ENCODE assay signal across 9 cellular contexts in the genomic region with DNA sequence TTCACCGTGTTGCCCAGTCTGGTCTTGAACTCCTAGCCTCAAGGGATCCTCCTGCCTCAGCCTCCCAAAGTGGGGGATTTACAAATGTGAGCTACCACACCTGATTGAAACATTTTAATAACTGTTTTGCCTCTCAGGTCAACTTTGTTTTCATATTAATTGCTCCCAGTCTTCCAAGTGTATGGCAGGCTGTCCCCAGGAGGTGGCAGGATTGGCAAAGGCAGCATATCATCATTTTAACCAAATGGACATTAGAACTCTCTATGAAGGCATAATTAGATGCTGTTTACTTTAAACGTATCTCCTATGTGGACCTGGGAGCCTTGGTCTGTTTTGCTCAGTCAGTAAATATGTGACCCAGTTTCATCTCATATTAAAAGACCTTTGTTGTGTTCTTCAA. TPM values are rescaled to one million over a fixed set of nuclear protein-coding genes. Genes with fewer than 3 reads are reported as not detected.
DNase-seq lines count a peak whose midpoint lies in the region; ATAC-seq and TF ChIP-seq lines count a peak whose summit lies in the region.
"Had no signal": no experiment of that assay in that cellular context is flagged by ENCODE, and none has a peak within 500 bp of the region (broad histone marks: within the 10 kb centered on the region; RNA-seq: fewer than 3 reads in every experiment).

No MANE protein-coding gene starts in this region.

- H3K36me3 ChIP-seq in A673 (ENCODE audit: insufficient read depth, low read length, poor library complexity, severe bottlenecking) (peaks cover 36% of the 10 kb centered on the region), OCI-LY3 (replicated peaks; ENCODE audit: low read depth, low read length) (peaks cover 66% of the 10 kb centered on the region), Peyer's patch (peaks cover 0 to 100% (median 2%) of the 10 kb centered on the region in 3 donors)

- H3K36me3 Mint-ChIP-seq in glutamatergic neuron (ENCODE audit: unreplicated experiment) = peaks cover 10% of the 10 kb centered on the region

- ATAC-seq in HG03095 (IDR thresholded peaks at IDR 0.05; ENCODE audit: unreplicated experiment) (no peak), left colon (no peak)

- H3K27me3 ChIP-seq in A673 (replicated peaks; ENCODE audit: insufficient read depth, low read depth, low read length, poor library complexity) (no peaks in the 10 kb centered on the region), OCI-LY3 (ENCODE audit: low read depth, low read length) (no peaks in the 10 kb centered on the region), Peyer's patch (no peaks in the 10 kb centered on the region)

- H3K4me1 ChIP-seq in A673 (ENCODE audit: insufficient read depth, low read length, poor library complexity, severe bottlenecking) = no peaks in the 10 kb centered on the region
- no peaks in the 10 kb centered on the region for H3K4me1 ChIP-seq in OCI-LY3 (ENCODE audit: low read length)
- H3K4me1 ChIP-seq in Peyer's patch = no peaks in the 10 kb centered on the region

- DNase-seq in A673 (ENCODE audit: low spot score) = peak; percentile 37
- DNase-seq in epithelial cell of proximal tubule (ENCODE audit: low read depth) = no peak
- DNase-seq in glutamatergic neuron = no peak
- DNase-seq in Peyer's patch = no peak
- no peak for DNase-seq in left colon
- DNase-seq: activated CD4-positive, alpha-beta T cell treated with anti-CD3 and anti-CD28 coated beads for 1 hour had no signal

- H3K27ac Mint-ChIP-seq in glutamatergic neuron (ENCODE audit: unreplicated experiment) = no peak overlapping the region

- TF ChIP-seq POLR2A in Peyer's patch (IDR thresholded peaks at IDR 0.05) = no peak

- H3K4me2 ChIP-seq in OCI-LY3 (ENCODE audit: low read length) = no peak overlapping the region

- H3K4me1 Mint-ChIP-seq in glutamatergic neuron (ENCODE audit: low read depth, unreplicated experiment) = no peaks in the 10 kb centered on the region

- H2AFZ ChIP-seq in OCI-LY3 (ENCODE audit: low read depth, low read length) = no peak overlapping the region

- CTCF ChIA-PET in A673 (lab: Charles Lee) = no interaction called here

- no peaks in the 10 kb centered on the region for H3K79me2 ChIP-seq in OCI-LY3 (ENCODE audit: low read length)

- H3K9me3 ChIP-seq in A673 (ENCODE audit: low read depth, low read length, poor library complexity, severe bottlenecking) (no peaks in the 10 kb centered on the region), OCI-LY3 (ENCODE audit: insufficient read depth, low read length) (no peaks in the 10 kb centered on the region), Peyer's patch (no peaks in the 10 kb centered on the region)

- POLR2A ChIA-PET in A673 (lab: Charles Lee; ENCODE audit: low non-redundant PET) = no interaction called here

- H3K27ac ChIP-seq in A673 (ENCODE audit: low read depth, low read length, poor library complexity, severe bottlenecking) (peak overlapping the region; percentile 8), OCI-LY3 (ENCODE audit: low read length) (no peak overlapping the region), Peyer's patch (no peak overlapping the region)

- intact Hi-C loops in A673 (cut with micrococcal nuclease; ENCODE audit: unreplicated experiment) = no loop called here
- intact Hi-C loops in left colon (cut with DNase I, micrococcal nuclease) = no loop called here

- H3K4me3 Mint-ChIP-seq in glutamatergic neuron (ENCODE audit: unreplicated experiment) = no peak overlapping the region

- H3K9ac ChIP-seq in OCI-LY3 (ENCODE audit: low read length) = no peak overlapping the region

- no TSS peak for BruUV-seq in A673 (replicated peaks; lab: Mats Ljungman, UMichigan)

- peaks cover 2% of the 10 kb centered on the region for H3K27me3 Mint-ChIP-seq in glutamatergic neuron (ENCODE audit: unreplicated experiment)

- H3K9me3 Mint-ChIP-seq in glutamatergic neuron (ENCODE audit: unreplicated experiment) = peaks cover 5% of the 10 kb centered on the region

- no peak overlapping the region for H3K4me3 ChIP-seq in A673 (ENCODE audit: low read depth, low read length, poor library complexity, severe bottlenecking)
- no peak overlapping the region for H3K4me3 ChIP-seq in OCI-LY3 (ENCODE audit: low read length)
- no peak overlapping the region for H3K4me3 ChIP-seq in epithelial cell of proximal tubule (ENCODE audit: low read depth, low read length)
- no peak overlapping the region for H3K4me3 ChIP-seq in Peyer's patch

- TF ChIP-seq CTCF in A673 (conservative IDR thresholded peaks at IDR 0.05; ENCODE audit: low read depth, low read length) = peak; percentile 63
- TF ChIP-seq CTCF in GM12872 (IDR thresholded peaks at IDR 0.05; ENCODE audit: insufficient read depth, low read depth, low read length) = 0 out of 3 replicates have a peak, but pooled peaks have one; percentile 20
- TF ChIP-seq CTCF in OCI-LY3 (IDR thresholded peaks at IDR 0.05; ENCODE audit: low read depth, low read length) = peak; percentile 43
- TF ChIP-seq CTCF in epithelial cell of proximal tubule (conservative IDR thresholded peaks at IDR 0.05; ENCODE audit: low read depth, low read length) = peak; percentile 53
- no peak for TF ChIP-seq CTCF in glutamatergic neuron (IDR thresholded peaks at IDR 0.05; ENCODE audit: partially characterized antibody, unreplicated experiment)
- TF ChIP-seq CTCF in Peyer's patch (IDR thresholded peaks at IDR 0.05) = peak in 3 of 6 experiments; percentile 9 to 21 (median 11)

- H4K20me1 ChIP-seq in OCI-LY3 (ENCODE audit: insufficient read depth, low read length) = no peaks in the 10 kb centered on the region

RNA-seq across cellular contexts. Expression of a gene that starts 59.2 kb away (rescaled TPM):
- total RNA-seq in A673 (2021) (193 and 197 TPM in 2 replicates), epithelial cell of proximal tubule (136 and 205 TPM in 2 replicates), glutamatergic neuron (ENCODE audit: unreplicated experiment) (66.4 TPM), Peyer's patch (10 to 100 TPM; 10.2 to 43.7 (median 20.9) TPM), left colon (10 to 100 TPM; 21.7 to 26.4 TPM)
